ENCODE assay signal across 6 cellular contexts in genomic region chr12:102419094-102419764, GRCh38.
"Had no signal": no experiment of that assay in that cellular context is flagged by ENCODE, and none has a peak within 500 bp of the region (broad histone marks: within the 10 kb centered on the region; RNA-seq: fewer than 3 reads in every experiment).

No MANE protein-coding gene starts in this region.

- H3K27ac ChIP-seq: GM23248 had no signal

- DNase-seq: GM23248, GOT3, H7, HFFc6 had no signal

- H3K4me1 ChIP-seq: HAP-1 had no signal

- H3K9ac ChIP-seq: GM23248 had no signal

- H3K36me3 ChIP-seq: HAP-1 had no signal

- ATAC-seq: HCT116 had no signal

- H3K9me3 ChIP-seq: HAP-1 had no signal

- H3K4me3 ChIP-seq: GM23248, HAP-1 had no signal
